ENCODE assay signal across 12 cellular contexts in the genomic region with DNA sequence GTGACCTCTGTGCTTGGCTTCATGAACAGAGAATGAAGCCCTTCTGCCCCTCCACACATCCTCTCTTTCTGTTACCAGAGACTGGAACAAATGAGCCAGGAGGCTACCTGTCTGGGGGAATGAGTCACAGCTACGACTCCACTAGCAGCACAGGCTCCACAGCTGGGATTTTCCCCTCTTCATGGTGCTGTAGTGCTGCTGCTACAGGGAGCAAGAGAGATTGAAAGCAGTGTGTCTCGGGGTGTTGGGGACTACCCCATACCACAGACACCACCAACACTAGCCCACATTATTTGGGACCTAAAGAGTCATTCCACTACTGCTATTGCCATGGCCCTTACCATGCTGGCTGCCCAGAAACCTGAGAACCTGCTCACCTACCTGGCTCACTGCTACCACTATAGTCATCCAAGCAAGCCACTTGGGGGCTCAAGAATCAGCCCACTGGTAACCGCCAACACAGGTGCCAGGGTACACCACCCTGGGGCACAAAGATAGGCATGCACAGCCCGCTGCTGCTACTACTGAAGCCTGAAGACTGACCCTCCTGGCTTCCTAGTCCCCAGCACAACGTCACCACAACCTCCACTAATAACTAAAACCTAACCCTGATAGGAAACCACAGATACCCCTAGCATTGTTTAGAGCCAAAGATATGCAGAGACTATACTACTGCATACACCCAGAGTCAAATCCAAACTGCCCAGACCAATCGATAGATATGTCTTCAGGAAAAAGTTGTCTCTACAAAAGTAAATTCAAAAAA. TPM values are rescaled to one million over a fixed set of nuclear protein-coding genes. Genes with fewer than 3 reads are reported as not detected.
A peak's percentile ranks its signal among the peaks of the same experiment; 100 is the strongest.
DNase-seq lines count a peak whose midpoint lies in the region; ATAC-seq and TF ChIP-seq lines count a peak whose summit lies in the region.
"Had no signal": no experiment of that assay in that cellular context is flagged by ENCODE, and none has a peak within 500 bp of the region (broad histone marks: within the 10 kb centered on the region; RNA-seq: fewer than 3 reads in every experiment).

No MANE protein-coding gene starts in this region.

- no peak for TF ChIP-seq CTCF in osteocyte (IDR thresholded peaks at IDR 0.05)

- H3K4me3 Mint-ChIP-seq in activated CD4-positive, alpha-beta T cell treated with anti-CD3 and anti-CD28 coated beads for 36 hours: no peak overlapping the region
- H3K4me3 Mint-ChIP-seq in osteocyte (ENCODE audit: unreplicated experiment): no peak overlapping the region
- H3K4me3 Mint-ChIP-seq: neural crest cell; T-helper 1 cell treated with Interleukin-12 subunit alpha and Interleukin-12 subunit beta and Interleukin-4 antibody, amounts not matched to agents 30 μg/mL and 1 μg/mL, for 36 hours had no signal

- intact Hi-C loops in activated CD4-positive, alpha-beta T cell treated with anti-CD3 and anti-CD28 coated beads for 36 hours (cut with DNase I, micrococcal nuclease): loop anchor here in 1 of 2 experiments (5.0 kb wide), 1 partner anchor 706 kb away; a partner anchor contains a TSS

- peak; percentile 100 for ATAC-seq in activated CD4-positive, alpha-beta T cell treated with anti-CD3 and anti-CD28 coated beads for 36 hours
- ATAC-seq in GM21825 (IDR thresholded peaks at IDR 0.05; ENCODE audit: unreplicated experiment): peak; percentile 98
- peak; percentile 86 for ATAC-seq in HG03521 (IDR thresholded peaks at IDR 0.05; ENCODE audit: unreplicated experiment)
- ATAC-seq: gastrocnemius medialis had no signal

- H3K36me3 Mint-ChIP-seq in activated CD4-positive, alpha-beta T cell treated with anti-CD3 and anti-CD28 coated beads for 36 hours (ENCODE audit: low read depth): no peaks in the 10 kb centered on the region
- H3K36me3 Mint-ChIP-seq in osteocyte (ENCODE audit: unreplicated experiment): no peaks in the 10 kb centered on the region

- POLR2A ChIA-PET in activated CD4-positive, alpha-beta T cell treated with anti-CD3 and anti-CD28 coated beads for 36 hours (lab: Charles Lee): no interaction called here

- H3K27me3 Mint-ChIP-seq in activated CD4-positive, alpha-beta T cell treated with anti-CD3 and anti-CD28 coated beads for 36 hours: peaks cover 24% of the 10 kb centered on the region
- H3K27me3 Mint-ChIP-seq in osteocyte (ENCODE audit: unreplicated experiment): no peaks in the 10 kb centered on the region

- H3K27ac Mint-ChIP-seq in activated CD4-positive, alpha-beta T cell treated with anti-CD3 and anti-CD28 coated beads for 36 hours: no peak overlapping the region
- no peak overlapping the region for H3K27ac Mint-ChIP-seq in osteocyte (ENCODE audit: unreplicated experiment)
- H3K27ac Mint-ChIP-seq: T-helper 1 cell treated with Interleukin-12 subunit alpha and Interleukin-12 subunit beta and Interleukin-4 antibody, amounts not matched to agents 30 μg/mL and 1 μg/mL, for 36 hours had no signal

- peak; percentile 75 for DNase-seq in activated CD4-positive, alpha-beta T cell treated with anti-CD3 and anti-CD28 coated beads for 36 hours
- no peak for DNase-seq in activated CD4-positive, alpha-beta T cell treated with anti-CD3 and anti-CD28 coated beads for 4 hours
- peak; percentile 35 to 47 for DNase-seq in stimulated activated CD8-positive, alpha-beta memory T cell treated with anti-CD3 and anti-CD28 coated beads, Interleukin-15, amount 100 ng/mL, for 48 hours (ENCODE audit: low read depth in 2 of 2)
- DNase-seq in osteocyte (ENCODE audit: extremely low spot score, unreplicated experiment): no peak
- DNase-seq in midbrain (lab: John Stamatoyannopoulos, UW): no peak
- no peak for DNase-seq in kidney glomerular epithelial cell (lab: John Stamatoyannopoulos, UW)
- DNase-seq: gastrocnemius medialis had no signal

- CTCF ChIA-PET in activated CD4-positive, alpha-beta T cell treated with anti-CD3 and anti-CD28 coated beads for 36 hours (lab: Charles Lee): no interaction called here

- peaks cover 10% of the 10 kb centered on the region for H3K4me1 Mint-ChIP-seq in activated CD4-positive, alpha-beta T cell treated with anti-CD3 and anti-CD28 coated beads for 36 hours
- H3K4me1 Mint-ChIP-seq in osteocyte (ENCODE audit: unreplicated experiment): no peaks in the 10 kb centered on the region
- H3K4me1 Mint-ChIP-seq: neural crest cell had no signal

- H3K9me3 Mint-ChIP-seq in activated CD4-positive, alpha-beta T cell treated with anti-CD3 and anti-CD28 coated beads for 36 hours (ENCODE audit: low read depth): peaks cover 10% of the 10 kb centered on the region
- H3K9me3 Mint-ChIP-seq in osteocyte (ENCODE audit: unreplicated experiment): peaks cover 10% of the 10 kb centered on the region
- H3K9me3 Mint-ChIP-seq: neural crest cell had no signal

RNA-seq across cellular contexts. Expression of a gene that starts 17.7 kb away (rescaled TPM):
- not detected for total RNA-seq in activated CD4-positive, alpha-beta T cell treated with anti-CD3 and anti-CD28 coated beads for 36 hours
- total RNA-seq in osteocyte: not detected in 2 replicates
- total RNA-seq: A673, gastrocnemius medialis, neural crest cell had no signal

RNA-seq across cellular contexts. Expression of a gene that starts 27.9 kb away (rescaled TPM):
- total RNA-seq in activated CD4-positive, alpha-beta T cell treated with anti-CD3 and anti-CD28 coated beads for 36 hours: not detected
- total RNA-seq in osteocyte: not detected in 2 replicates
- total RNA-seq: A673, gastrocnemius medialis, neural crest cell had no signal

RNA-seq across cellular contexts. Expression of a gene that starts 40.0 kb away (rescaled TPM):
- not detected for total RNA-seq in activated CD4-positive, alpha-beta T cell treated with anti-CD3 and anti-CD28 coated beads for 36 hours
- not detected in 2 replicates for total RNA-seq in osteocyte
- total RNA-seq: A673, gastrocnemius medialis, neural crest cell had no signal

RNA-seq across cellular contexts. Expression of a gene that starts 54.7 kb away (rescaled TPM):
- total RNA-seq in activated CD4-positive, alpha-beta T cell treated with anti-CD3 and anti-CD28 coated beads for 36 hours: not detected
- not detected in 2 replicates for total RNA-seq in osteocyte
- total RNA-seq: A673, gastrocnemius medialis, neural crest cell had no signal

Comparison
In these comparisons a context has a peak if more than half of its experiments do, and no peak if none do; other contexts are left out.
1. DNase-seq: peak in activated CD4-positive, alpha-beta T cell treated with anti-CD3 and anti-CD28 coated beads for 36 hours (single experiment) and stimulated activated CD8-positive, alpha-beta memory T cell treated with anti-CD3 and anti-CD28 coated beads, Interleukin-15, amount 100 ng/mL, for 48 hours (2 of 2); none in activated CD4-positive, alpha-beta T cell treated with anti-CD3 and anti-CD28 coated beads for 4 hours (0 of 2), osteocyte (single experiment), midbrain (single experiment) and kidney glomerular epithelial cell (single experiment).
2. Peak in every context shown above with its lines, with median percentiles within 50 percentile points of each other: ATAC-seq.